Comparison of ENCODE assay signal across 8 cellular contexts in genomic region chr3:46693897-46694235, GRCh38. TPM values are rescaled to one million over a fixed set of nuclear protein-coding genes. Genes with fewer than 3 reads are reported as not detected.
DNase-seq lines count a peak whose midpoint lies in the region; ATAC-seq and TF ChIP-seq lines count a peak whose summit lies in the region.

No MANE protein-coding gene starts in this region.

- TF ChIP-seq CTCF in osteoblast (IDR thresholded peaks at IDR 0.05; ENCODE audit: extremely low read depth, low read depth, low read length): no peak

- no peaks in the 10 kb centered on the region for H4K20me1 ChIP-seq in osteoblast (ENCODE audit: insufficient read depth, low read length)

- in situ Hi-C loops in Caki2 (cut with HindIII; ENCODE audit: low pct_unique_long_range_greater_than_20kb, low sequenced_read_pairs): no loop called here

- H3K9me3 ChIP-seq in effector memory CD4-positive, alpha-beta T cell (ENCODE audit: control insufficient read depth, low read length): no peaks in the 10 kb centered on the region
- no peaks in the 10 kb centered on the region for H3K9me3 ChIP-seq in osteoblast (ENCODE audit: low read depth, low read length)

- peaks cover 57% of the 10 kb centered on the region for H3K4me1 ChIP-seq in effector memory CD4-positive, alpha-beta T cell (ENCODE audit: control insufficient read depth, insufficient read depth, low read length, poor library complexity, severe bottlenecking)
- peaks cover 7% of the 10 kb centered on the region for H3K4me1 ChIP-seq in osteoblast (ENCODE audit: insufficient read depth, low read length)

- peak; percentile 35 for DNase-seq in Caki2 (ENCODE audit: low read depth)
- DNase-seq in activated CD4-positive, CD25-positive, alpha-beta regulatory T cell treated with anti-CD3 and anti-CD28 coated beads, Interleukin-2, amount 50 U/mL, for 16 hours (ENCODE audit: low read depth, low spot score): peak; percentile 17
- peak in 1 of 3 donors; percentile 46 for DNase-seq in effector memory CD4-positive, alpha-beta T cell
- DNase-seq in osteoblast (ENCODE audit: insufficient read length, low spot score, missing footprints): peak; percentile 95
- DNase-seq in NCI-H774 (lab: John Stamatoyannopoulos, UW): no peak

- no peaks in the 10 kb centered on the region for H3K36me3 ChIP-seq in effector memory CD4-positive, alpha-beta T cell (ENCODE audit: control insufficient read depth, insufficient read depth, low read length)
- H3K36me3 ChIP-seq in osteoblast (ENCODE audit: insufficient read depth, low read length): no peaks in the 10 kb centered on the region

- H3K27ac ChIP-seq in effector memory CD4-positive, alpha-beta T cell (ENCODE audit: insufficient read depth, low read length, poor library complexity, severe bottlenecking): peak overlapping the region; percentile 54
- H3K27ac ChIP-seq in osteoblast (ENCODE audit: low read depth, low read length): no peak overlapping the region

- H3K79me2 ChIP-seq in osteoblast (ENCODE audit: insufficient read depth, low read length): no peaks in the 10 kb centered on the region

- peak overlapping the region; percentile 51 for H3K4me3 ChIP-seq in effector memory CD4-positive, alpha-beta T cell (ENCODE audit: insufficient read depth, low read depth, low read length, poor library complexity, severe bottlenecking)
- H3K4me3 ChIP-seq in osteoblast (ENCODE audit: insufficient read depth, low read length): peak overlapping the region; percentile 74

- no peaks in the 10 kb centered on the region for H3K27me3 ChIP-seq in effector memory CD4-positive, alpha-beta T cell (replicated peaks; ENCODE audit: control insufficient read depth, insufficient read depth, low read length, poor library complexity, severe bottlenecking)
- H3K27me3 ChIP-seq in osteoblast (ENCODE audit: insufficient read depth, low read length): peaks cover 7% of the 10 kb centered on the region

- H3K4me2 ChIP-seq in osteoblast (ENCODE audit: insufficient read depth, low read length): peak overlapping the region; percentile 67

- ATAC-seq in HG03469 (IDR thresholded peaks at IDR 0.05; ENCODE audit: unreplicated experiment) (no peak), GM18858 (IDR thresholded peaks at IDR 0.05; ENCODE audit: unreplicated experiment) (no peak), GM19351 (IDR thresholded peaks at IDR 0.05; ENCODE audit: unreplicated experiment) (no peak)

- peak overlapping the region; percentile 59 for H2AFZ ChIP-seq in osteoblast (ENCODE audit: low read length)

RNA-seq across cellular contexts. Expression of gene ALS2CL, which starts 0.4 kb away (rescaled TPM):
- total RNA-seq in Caki2 (2014; rRNA removed; shearing (Covaris generic); ENCODE audit: low replicate concordance): 2.1 and 3.9 TPM in 2 replicates
- 1.1 and 1.8 TPM in 2 replicates for total RNA-seq in osteoblast

RNA-seq across cellular contexts. Expression of gene TMIE, which starts 7.3 kb away (rescaled TPM):
- total RNA-seq in Caki2 (2014; rRNA removed; shearing (Covaris generic); ENCODE audit: low replicate concordance): not detected in 2 replicates
- under 0.01 TPM in 2 replicates for total RNA-seq in osteoblast

RNA-seq across cellular contexts. Expression of gene PRSS50, which starts 23.8 kb away (rescaled TPM):
- total RNA-seq in Caki2 (2014; rRNA removed; shearing (Covaris generic); ENCODE audit: low replicate concordance): not detected in 2 replicates
- not detected in 2 replicates for total RNA-seq in osteoblast
